Comparison of ENCODE assay signal across 9 cellular contexts in the genomic region with DNA sequence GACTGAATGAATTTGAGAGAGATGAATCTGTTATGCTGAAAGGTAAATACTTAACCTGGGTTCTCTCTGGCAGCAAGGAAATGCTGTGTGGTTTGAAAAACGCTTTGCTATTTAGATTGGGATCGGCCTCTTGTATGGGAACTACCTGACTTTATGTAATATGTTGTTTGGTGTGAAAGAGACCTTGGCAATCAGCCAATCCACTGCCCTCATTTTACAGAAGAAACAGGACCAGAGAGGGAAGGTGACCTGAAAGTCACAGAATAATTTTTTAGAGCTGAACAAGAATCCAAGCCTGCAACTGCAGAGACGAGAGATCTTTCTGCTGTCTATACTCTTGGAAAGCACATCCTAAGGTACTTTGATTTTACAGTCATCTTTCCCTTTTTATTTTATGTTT. TPM values are rescaled to one million over a fixed set of nuclear protein-coding genes. Genes with fewer than 3 reads are reported as not detected.
DNase-seq lines count a peak whose midpoint lies in the region; ATAC-seq and TF ChIP-seq lines count a peak whose summit lies in the region.
"Had no signal": no experiment of that assay in that cellular context is flagged by ENCODE, and none has a peak within 500 bp of the region (broad histone marks: within the 10 kb centered on the region; RNA-seq: fewer than 3 reads in every experiment).

No MANE protein-coding gene starts in this region.

- H3K9me3 ChIP-seq in Panc1 (ENCODE audit: control insufficient read depth, insufficient read depth, low read depth, low read length) (no peaks in the 10 kb centered on the region), prostate gland (no peaks in the 10 kb centered on the region)

- CTCF ChIA-PET in Panc1 (lab: Charles Lee) = no interaction called here

- BruUV-seq in Panc1 (replicated peaks; lab: Mats Ljungman, UMichigan) = no TSS peak

- TF ChIP-seq POLR2A in prostate gland (IDR thresholded peaks at IDR 0.05) = no peak

- 23% methylated on average over 3 of the region's 3 CpGs for WGBS in prostate gland

- TF ChIP-seq CTCF in GM12865 (IDR thresholded peaks at IDR 0.05; ENCODE audit: insufficient read depth, low read depth, low read length, missing control alignments) (no peak), Panc1 (IDR thresholded peaks at IDR 0.05) (no peak), epithelial cell of proximal tubule (conservative IDR thresholded peaks at IDR 0.05; ENCODE audit: low read depth, low read length) (no peak), prostate gland (IDR thresholded peaks at IDR 0.05) (no peak)

- no peaks in the 10 kb centered on the region for H3K27me3 ChIP-seq in Panc1 (ENCODE audit: control insufficient read depth, insufficient read depth, low read length)
- no peaks in the 10 kb centered on the region for H3K27me3 ChIP-seq in prostate gland (replicated peaks; ENCODE audit: insufficient read depth)

- H3K36me3 ChIP-seq in Panc1 (ENCODE audit: control insufficient read depth, insufficient read depth, low read length) = peaks cover 28% of the 10 kb centered on the region
- H3K36me3 ChIP-seq in prostate gland = peaks cover 4 to 30% of the 10 kb centered on the region in 2 donors

- ATAC-seq in Panc1 = no peak
- ATAC-seq in GM18520 (IDR thresholded peaks at IDR 0.05; ENCODE audit: unreplicated experiment) = no peak

- H3K27ac ChIP-seq in Panc1 (ENCODE audit: low read length) (peak overlapping the region; percentile 98), prostate gland (peak overlapping the region in 1 of 2 donors; percentile 98)

- POLR2A ChIA-PET in Panc1 (lab: Charles Lee) = interaction anchor here (0.7 kb wide), 1 partner anchor 39 kb away, joined by 3 read pairs; no protein-coding TSS in a partner anchor

- DNase-seq in GM12865 (ENCODE audit: low read depth) = no peak
- DNase-seq in Panc1 (ENCODE audit: low read depth, low spot score) = no peak
- DNase-seq in epithelial cell of proximal tubule (ENCODE audit: low read depth) = no peak
- DNase-seq in prostate gland (ENCODE audit: low spot score) = no peak
- DNase-seq in MV-4-11 (lab: John Stamatoyannopoulos, UW) = no peak
- no peak for DNase-seq in amniotic stem cell (lab: John Stamatoyannopoulos, UW)
- DNase-seq in HK-2 (ENCODE audit: unreplicated experiment) = no peak
- DNase-seq: activated effector memory CD4-positive, alpha-beta T cell treated with anti-CD3 and anti-CD28 coated beads, Interleukin-2, amount 50 U/mL, for 16 hours had no signal

- intact Hi-C loops in Panc1 (cut with micrococcal nuclease; ENCODE audit: unreplicated experiment) (no loop called here), prostate gland (cut with DNase I) (loop anchor here (5.0 to 10.0 kb wide), 2 partner anchors 38 to 265 kb away; a partner anchor contains a TSS)

- H3K4me3 ChIP-seq in GM12865 (ENCODE audit: low read depth, low read length) = peak overlapping the region; percentile 73
- H3K4me3 ChIP-seq in Panc1 (ENCODE audit: low read depth in 2 of 2, low read length in 2 of 2) = peak overlapping the region; percentile 96 to 100
- H3K4me3 ChIP-seq in epithelial cell of proximal tubule (ENCODE audit: low read depth, low read length) = peak overlapping the region; percentile 95
- H3K4me3 ChIP-seq in prostate gland = peak overlapping the region; percentile 85 to 87

- in situ Hi-C loops in Panc1 (cut with HindIII; ENCODE audit: low pct_unique_long_range_greater_than_20kb, low sequenced_read_pairs) = no loop called here

- peaks cover 19% of the 10 kb centered on the region for H3K4me1 ChIP-seq in Panc1 (ENCODE audit: control insufficient read depth, insufficient read depth, low read length)
- H3K4me1 ChIP-seq in prostate gland (replicated peaks) = peaks cover 11% of the 10 kb centered on the region

RNA-seq across cellular contexts. Expression of a gene that starts 1.0 kb away (rescaled TPM):
- total RNA-seq in Panc1 (2021; ENCODE audit: unreplicated experiment) (179 TPM), epithelial cell of proximal tubule (134 and 136 TPM in 2 replicates), prostate gland (10 to 100 TPM; 73.8 to 78.3 TPM)
- polyA plus RNA-seq in Panc1 (2012; ENCODE audit: insufficient read length) = 225 TPM

RNA-seq across cellular contexts. Expression of a gene that starts 1.4 kb away (rescaled TPM):
- total RNA-seq in Panc1 (2021; ENCODE audit: unreplicated experiment) (147 TPM), epithelial cell of proximal tubule (123 and 159 TPM in 2 replicates), prostate gland (100 to 1,000 TPM in 1 of 2 donors, 10 to 100 TPM in 1; 98.6 to 103 TPM)
- polyA plus RNA-seq in Panc1 (2012; ENCODE audit: insufficient read length) = 442 TPM

RNA-seq across cellular contexts. Expression of a gene that starts 28.8 kb away (rescaled TPM):
- total RNA-seq in Panc1 (2021; ENCODE audit: unreplicated experiment) = 15.0 TPM
- polyA plus RNA-seq in Panc1 (2012; ENCODE audit: insufficient read length) = 13.8 TPM
- 4.0 and 7.2 TPM in 2 replicates for total RNA-seq in epithelial cell of proximal tubule
- total RNA-seq in prostate gland = 10 to 100 TPM in 1 of 2 donors, 1 to 10 TPM in 1; 9.1 to 11.8 TPM

RNA-seq across cellular contexts. Expression of a gene that starts 28.9 kb away (rescaled TPM):
- total RNA-seq in Panc1 (2021; ENCODE audit: unreplicated experiment) (57.0 TPM), epithelial cell of proximal tubule (15.8 and 43.1 TPM in 2 replicates), prostate gland (10 to 100 TPM; 40.4 to 97.4 TPM)
- polyA plus RNA-seq in Panc1 (2012; ENCODE audit: insufficient read length) = 44.8 TPM

RNA-seq across cellular contexts. Expression of a gene that starts 35.3 kb away (rescaled TPM):
- total RNA-seq in Panc1 (2021; ENCODE audit: unreplicated experiment) (266 TPM), epithelial cell of proximal tubule (378 and 509 TPM in 2 replicates), prostate gland (10 to 100 TPM; 85.4 to 86.5 TPM)
- polyA plus RNA-seq in Panc1 (2012; ENCODE audit: insufficient read length) = 692 TPM
